1 cellular context compared by ENCODE assay signal in the genomic region with DNA sequence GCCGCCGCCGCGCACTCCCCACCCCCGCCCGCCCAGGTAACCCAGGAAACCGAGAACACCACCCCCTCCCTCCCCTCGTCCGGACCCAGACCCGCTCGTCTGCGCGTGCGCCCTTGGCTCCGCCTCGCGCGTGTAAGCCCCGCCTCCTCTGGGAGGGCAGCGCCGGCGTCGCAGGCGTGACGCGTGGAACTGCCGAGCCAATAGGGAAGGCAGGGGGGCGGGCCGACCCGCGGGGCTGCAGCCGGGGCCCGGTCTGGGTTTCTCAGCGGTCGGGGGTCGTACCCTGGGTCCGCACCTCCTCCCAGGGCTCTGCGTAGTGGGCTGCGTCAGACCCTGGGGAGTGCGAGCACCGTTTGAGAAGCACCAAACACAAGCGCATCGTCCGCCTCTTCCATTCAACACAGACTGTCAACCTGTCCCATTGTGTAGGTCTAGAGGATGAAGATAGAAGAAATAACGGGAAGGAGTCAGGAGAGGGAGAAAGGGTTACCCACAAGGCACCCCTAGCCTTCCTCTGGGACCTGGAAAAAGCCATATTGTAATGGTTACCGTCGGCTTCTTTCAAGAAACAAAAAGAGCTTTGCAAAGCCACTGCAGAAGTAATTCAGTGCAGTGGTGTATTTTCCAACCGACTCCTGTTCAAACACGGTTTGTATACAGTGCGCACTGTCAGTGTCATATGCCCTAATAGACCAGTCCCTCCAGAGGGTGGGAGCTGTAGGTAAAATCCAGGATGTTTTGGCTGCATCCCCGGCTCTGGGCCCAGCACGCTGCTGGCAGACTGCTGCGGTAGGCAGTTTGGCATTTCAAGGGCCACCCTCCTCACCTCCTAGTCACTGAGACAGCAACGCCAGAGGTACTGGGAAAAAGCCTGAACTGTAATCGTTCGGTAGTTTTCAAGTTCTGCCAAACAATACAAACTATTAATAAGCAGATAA.
A peak's percentile ranks its signal among the peaks of the same experiment; 100 is the strongest.
TF ChIP-seq lines count a peak whose summit lies in the region.

No MANE protein-coding gene starts in this region.

TF ChIP-seq in HepG2, 621 proteins besides CTCF, POLR2A, EP300 and RAD21 (continued from another document):
- TF ChIP-seq NCOA1 (CRISPR knock-in tag; IDR thresholded peaks at IDR 0.05) = no peak
- no peak for TF ChIP-seq CHCHD3 (CRISPR knock-in tag; IDR thresholded peaks at IDR 0.05)
- no peak for TF ChIP-seq ZNF816 (CRISPR knock-in tag; IDR thresholded peaks at IDR 0.05; ENCODE audit: borderline replicate concordance)
- no peak for TF ChIP-seq KMT2A (CRISPR knock-in tag; IDR thresholded peaks at IDR 0.05)
- peak; percentile 43 for TF ChIP-seq SAP130 (CRISPR knock-in tag; IDR thresholded peaks at IDR 0.05; ENCODE audit: low read depth)
- no peak for TF ChIP-seq PHB2 (IDR thresholded peaks at IDR 0.05; ENCODE audit: partially characterized antibody)
- TF ChIP-seq THYN1 (CRISPR knock-in tag; IDR thresholded peaks at IDR 0.05; ENCODE audit: borderline replicate concordance, low read depth) = no peak
- 0 out of 2 replicates have a peak, but pooled peaks have one; percentile 15 for TF ChIP-seq ZNF543 (CRISPR knock-in tag; IDR thresholded peaks at IDR 0.05)
- TF ChIP-seq, protein P1, sequence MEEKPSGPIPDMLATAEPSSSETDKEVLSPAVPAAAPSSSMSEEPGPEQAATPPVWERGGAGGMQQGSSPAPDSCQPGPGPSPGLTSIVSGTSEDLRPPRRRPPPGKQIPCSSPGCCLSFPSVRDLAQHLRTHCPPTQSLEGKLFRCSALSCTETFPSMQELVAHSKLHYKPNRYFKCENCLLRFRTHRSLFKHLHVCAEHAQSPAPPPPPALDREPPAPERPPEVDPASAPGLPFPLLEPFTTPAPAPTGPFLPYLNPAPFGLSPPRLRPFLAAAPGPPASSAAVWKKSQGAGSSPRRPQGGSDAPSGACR (CRISPR knock-in tag; IDR thresholded peaks at IDR 0.05) = 0 out of 2 replicates have a peak, but pooled peaks have one; percentile 62
- TF ChIP-seq ZBTB8A (CRISPR knock-in tag; IDR thresholded peaks at IDR 0.05; ENCODE audit: borderline replicate concordance, low read depth) = 0 out of 2 replicates have a peak, but pooled peaks have one; percentile 18
- no peak for TF ChIP-seq RAD51 (IDR thresholded peaks at IDR 0.05; ENCODE audit: borderline replicate concordance)
- TF ChIP-seq, protein P2, sequence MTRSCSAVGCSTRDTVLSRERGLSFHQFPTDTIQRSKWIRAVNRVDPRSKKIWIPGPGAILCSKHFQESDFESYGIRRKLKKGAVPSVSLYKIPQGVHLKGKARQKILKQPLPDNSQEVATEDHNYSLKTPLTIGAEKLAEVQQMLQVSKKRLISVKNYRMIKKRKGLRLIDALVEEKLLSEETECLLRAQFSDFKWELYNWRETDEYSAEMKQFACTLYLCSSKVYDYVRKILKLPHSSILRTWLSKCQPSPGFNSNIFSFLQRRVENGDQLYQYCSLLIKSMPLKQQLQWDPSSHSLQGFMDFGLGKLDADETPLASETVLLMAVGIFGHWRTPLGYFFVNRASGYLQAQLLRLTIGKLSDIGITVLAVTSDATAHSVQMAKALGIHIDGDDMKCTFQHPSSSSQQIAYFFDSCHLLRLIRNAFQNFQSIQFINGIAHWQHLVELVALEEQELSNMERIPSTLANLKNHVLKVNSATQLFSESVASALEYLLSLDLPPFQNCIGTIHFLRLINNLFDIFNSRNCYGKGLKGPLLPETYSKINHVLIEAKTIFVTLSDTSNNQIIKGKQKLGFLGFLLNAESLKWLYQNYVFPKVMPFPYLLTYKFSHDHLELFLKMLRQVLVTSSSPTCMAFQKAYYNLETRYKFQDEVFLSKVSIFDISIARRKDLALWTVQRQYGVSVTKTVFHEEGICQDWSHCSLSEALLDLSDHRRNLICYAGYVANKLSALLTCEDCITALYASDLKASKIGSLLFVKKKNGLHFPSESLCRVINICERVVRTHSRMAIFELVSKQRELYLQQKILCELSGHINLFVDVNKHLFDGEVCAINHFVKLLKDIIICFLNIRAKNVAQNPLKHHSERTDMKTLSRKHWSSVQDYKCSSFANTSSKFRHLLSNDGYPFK (CRISPR knock-in tag; IDR thresholded peaks at IDR 0.05; ENCODE audit: borderline replicate concordance) = peak; percentile 57; the same call in 1 of the 2 replicates
- peak; percentile 80 for TF ChIP-seq THAP11 (CRISPR knock-in tag; IDR thresholded peaks at IDR 0.05)
- TF ChIP-seq POGZ (CRISPR knock-in tag; IDR thresholded peaks at IDR 0.05) = 0 out of 2 replicates have a peak, but pooled peaks have one; percentile 51
- TF ChIP-seq KLF13 (CRISPR knock-in tag; IDR thresholded peaks at IDR 0.05) = no peak
- TF ChIP-seq, protein P3, sequence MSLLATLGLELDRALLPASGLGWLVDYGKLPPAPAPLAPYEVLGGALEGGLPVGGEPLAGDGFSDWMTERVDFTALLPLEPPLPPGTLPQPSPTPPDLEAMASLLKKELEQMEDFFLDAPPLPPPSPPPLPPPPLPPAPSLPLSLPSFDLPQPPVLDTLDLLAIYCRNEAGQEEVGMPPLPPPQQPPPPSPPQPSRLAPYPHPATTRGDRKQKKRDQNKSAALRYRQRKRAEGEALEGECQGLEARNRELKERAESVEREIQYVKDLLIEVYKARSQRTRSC (CRISPR knock-in tag; IDR thresholded peaks at IDR 0.05; ENCODE audit: low read depth) = no peak
- TF ChIP-seq GPN1 (CRISPR knock-in tag; IDR thresholded peaks at IDR 0.05; ENCODE audit: borderline replicate concordance) = no peak
- TF ChIP-seq ZSCAN9 (CRISPR knock-in tag; IDR thresholded peaks at IDR 0.05; ENCODE audit: borderline replicate concordance) = no peak
- 0 out of 2 replicates have a peak, but pooled peaks have one; percentile 31 for TF ChIP-seq ATF7-NPFF (CRISPR knock-in tag; IDR thresholded peaks at IDR 0.05; ENCODE audit: low read depth)
